ENCODE assay signal across 1 cellular context in genomic region chr1:54199765-54200518, GRCh38.
A peak's percentile ranks its signal among the peaks of the same experiment; 100 is the strongest.
TF ChIP-seq lines count a peak whose summit lies in the region.

A gene with protein sequence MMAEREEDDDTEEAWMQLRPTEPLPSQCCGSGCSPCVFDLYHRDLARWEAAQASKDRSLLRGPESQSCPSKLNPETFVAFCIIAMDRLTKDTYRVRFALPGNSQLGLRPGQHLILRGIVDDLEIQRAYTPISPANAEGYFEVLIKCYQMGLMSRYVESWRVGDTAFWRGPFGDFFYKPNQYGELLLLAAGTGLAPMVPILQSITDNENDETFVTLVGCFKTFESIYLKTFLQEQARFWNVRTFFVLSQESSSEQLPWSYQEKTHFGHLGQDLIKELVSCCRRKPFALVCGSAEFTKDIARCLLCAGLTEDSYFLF (minus strand): TSS chr1:54200030. CDS start chr1:54195616, 4,414 bp downstream.
TSS of gene MRPL37 (plus strand) at chr1:54200167. CDS start at chr1:54200244, 77 bp downstream.

TF ChIP-seq in HepG2, 621 proteins besides CTCF, POLR2A, EP300 and RAD21 (continued from another document and continues in another):
- TF ChIP-seq, protein P1, sequence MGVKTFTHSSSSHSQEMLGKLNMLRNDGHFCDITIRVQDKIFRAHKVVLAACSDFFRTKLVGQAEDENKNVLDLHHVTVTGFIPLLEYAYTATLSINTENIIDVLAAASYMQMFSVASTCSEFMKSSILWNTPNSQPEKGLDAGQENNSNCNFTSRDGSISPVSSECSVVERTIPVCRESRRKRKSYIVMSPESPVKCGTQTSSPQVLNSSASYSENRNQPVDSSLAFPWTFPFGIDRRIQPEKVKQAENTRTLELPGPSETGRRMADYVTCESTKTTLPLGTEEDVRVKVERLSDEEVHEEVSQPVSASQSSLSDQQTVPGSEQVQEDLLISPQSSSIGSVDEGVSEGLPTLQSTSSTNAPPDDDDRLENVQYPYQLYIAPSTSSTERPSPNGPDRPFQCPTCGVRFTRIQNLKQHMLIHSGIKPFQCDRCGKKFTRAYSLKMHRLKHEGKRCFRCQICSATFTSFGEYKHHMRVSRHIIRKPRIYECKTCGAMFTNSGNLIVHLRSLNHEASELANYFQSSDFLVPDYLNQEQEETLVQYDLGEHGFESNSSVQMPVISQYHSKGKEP (CRISPR knock-in tag; IDR thresholded peaks at IDR 0.05), result no peak; the same call in 1 of the 2 replicates
- TF ChIP-seq CENPX (CRISPR knock-in tag; IDR thresholded peaks at IDR 0.05) (no peak), KLF15 (CRISPR knock-in tag; IDR thresholded peaks at IDR 0.05; ENCODE audit: borderline replicate concordance) (no peak), ZNF337 (CRISPR knock-in tag; IDR thresholded peaks at IDR 0.05; ENCODE audit: borderline replicate concordance, low read depth) (no peak), MED13 (CRISPR knock-in tag; IDR thresholded peaks at IDR 0.05) (no peak), ZNF333 (CRISPR knock-in tag; IDR thresholded peaks at IDR 0.05; ENCODE audit: borderline replicate concordance) (peak; percentile 80; the same call in 1 of the 2 replicates), JUND (CRISPR knock-in tag; IDR thresholded peaks at IDR 0.05) (no peak), NFAT5 (CRISPR knock-in tag; IDR thresholded peaks at IDR 0.05) (0 out of 2 replicates have a peak, but pooled peaks have one; percentile 18), ONECUT2 (CRISPR knock-in tag; IDR thresholded peaks at IDR 0.05) (no peak), NCOA1 (CRISPR knock-in tag; IDR thresholded peaks at IDR 0.05) (no peak), ZNF775 (CRISPR knock-in tag; IDR thresholded peaks at IDR 0.05; ENCODE audit: borderline replicate concordance) (no peak), HDAC2 (CRISPR knock-in tag; IDR thresholded peaks at IDR 0.05) (peak; percentile 48; the same call in 1 of the 2 replicates), ZNF552 (CRISPR knock-in tag; IDR thresholded peaks at IDR 0.05; ENCODE audit: borderline replicate concordance) (no peak), ZNF138 (CRISPR knock-in tag; IDR thresholded peaks at IDR 0.05; ENCODE audit: low read depth) (no peak), CBFB (CRISPR knock-in tag; IDR thresholded peaks at IDR 0.05) (no peak; the same call in 1 of the 2 replicates), CCAR2 (optimal IDR thresholded peaks at IDR 0.05; ENCODE audit: low read depth, low read length) (no peak), ZNF343 (CRISPR knock-in tag; IDR thresholded peaks at IDR 0.05) (no peak), CEBPB (IDR thresholded peaks at IDR 0.05; ENCODE audit: borderline replicate concordance, low read depth, low read length) (no peak), PAWR (CRISPR knock-in tag; IDR thresholded peaks at IDR 0.05; ENCODE audit: borderline replicate concordance) (no peak), ZBTB1 (CRISPR knock-in tag; IDR thresholded peaks at IDR 0.05; ENCODE audit: borderline replicate concordance) (no peak), TAF1 (CRISPR knock-in tag; IDR thresholded peaks at IDR 0.05) (peak; percentile 82), ZNF704 (CRISPR knock-in tag; IDR thresholded peaks at IDR 0.05; ENCODE audit: borderline replicate concordance) (no peak), ZNF501 (CRISPR knock-in tag; IDR thresholded peaks at IDR 0.05) (peak; percentile 66), ELK4 (CRISPR knock-in tag; IDR thresholded peaks at IDR 0.05; ENCODE audit: borderline replicate concordance) (no peak), ZNF256 (CRISPR knock-in tag; conservative IDR thresholded peaks at IDR 0.05) (no peak), GMEB2 (CRISPR knock-in tag; IDR thresholded peaks at IDR 0.05; ENCODE audit: low read depth) (no peak), JUN (CRISPR knock-in tag; IDR thresholded peaks at IDR 0.05) (0 out of 2 replicates have a peak, but pooled peaks have one; percentile 17), PAX8 (CRISPR knock-in tag; IDR thresholded peaks at IDR 0.05; ENCODE audit: borderline replicate concordance) (peak; percentile 4; the same call in 1 of the 2 replicates), TBX3 (IDR thresholded peaks at IDR 0.05; ENCODE audit: borderline replicate concordance) (no peak), KMT2B (CRISPR knock-in tag; IDR thresholded peaks at IDR 0.05) (peak; percentile 70), ZBTB42 (CRISPR knock-in tag; IDR thresholded peaks at IDR 0.05) (0 out of 2 replicates have a peak, but pooled peaks have one; percentile 3), PPARG (CRISPR knock-in tag; conservative IDR thresholded peaks at IDR 0.05) (peak; percentile 58; the same call in 1 of the 2 replicates)
- TF ChIP-seq, protein P2, sequence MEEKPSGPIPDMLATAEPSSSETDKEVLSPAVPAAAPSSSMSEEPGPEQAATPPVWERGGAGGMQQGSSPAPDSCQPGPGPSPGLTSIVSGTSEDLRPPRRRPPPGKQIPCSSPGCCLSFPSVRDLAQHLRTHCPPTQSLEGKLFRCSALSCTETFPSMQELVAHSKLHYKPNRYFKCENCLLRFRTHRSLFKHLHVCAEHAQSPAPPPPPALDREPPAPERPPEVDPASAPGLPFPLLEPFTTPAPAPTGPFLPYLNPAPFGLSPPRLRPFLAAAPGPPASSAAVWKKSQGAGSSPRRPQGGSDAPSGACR (CRISPR knock-in tag; IDR thresholded peaks at IDR 0.05), result no peak
- TF ChIP-seq, protein P3, sequence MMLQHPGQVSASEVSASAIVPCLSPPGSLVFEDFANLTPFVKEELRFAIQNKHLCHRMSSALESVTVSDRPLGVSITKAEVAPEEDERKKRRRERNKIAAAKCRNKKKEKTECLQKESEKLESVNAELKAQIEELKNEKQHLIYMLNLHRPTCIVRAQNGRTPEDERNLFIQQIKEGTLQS (CRISPR knock-in tag; IDR thresholded peaks at IDR 0.05), result 0 out of 2 replicates have a peak, but pooled peaks have one; percentile 1
- TF ChIP-seq, protein P4, sequence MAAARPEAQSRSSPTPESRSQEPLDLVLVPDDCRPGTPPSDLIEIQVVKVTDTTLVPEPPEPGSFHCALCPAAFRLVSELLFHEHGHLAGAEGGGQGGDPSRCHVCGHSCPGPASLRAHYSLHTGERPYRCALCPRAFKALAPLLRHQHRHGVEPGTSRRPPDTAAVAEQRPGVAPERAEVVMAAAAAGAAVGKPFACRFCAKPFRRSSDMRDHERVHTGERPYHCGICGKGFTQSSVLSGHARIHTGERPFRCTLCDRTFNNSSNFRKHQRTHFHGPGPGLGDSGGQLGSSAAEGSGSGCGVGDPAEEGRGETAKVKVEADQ (CRISPR knock-in tag; IDR thresholded peaks at IDR 0.05; ENCODE audit: borderline replicate concordance), result no peak
- TF ChIP-seq, protein P5, sequence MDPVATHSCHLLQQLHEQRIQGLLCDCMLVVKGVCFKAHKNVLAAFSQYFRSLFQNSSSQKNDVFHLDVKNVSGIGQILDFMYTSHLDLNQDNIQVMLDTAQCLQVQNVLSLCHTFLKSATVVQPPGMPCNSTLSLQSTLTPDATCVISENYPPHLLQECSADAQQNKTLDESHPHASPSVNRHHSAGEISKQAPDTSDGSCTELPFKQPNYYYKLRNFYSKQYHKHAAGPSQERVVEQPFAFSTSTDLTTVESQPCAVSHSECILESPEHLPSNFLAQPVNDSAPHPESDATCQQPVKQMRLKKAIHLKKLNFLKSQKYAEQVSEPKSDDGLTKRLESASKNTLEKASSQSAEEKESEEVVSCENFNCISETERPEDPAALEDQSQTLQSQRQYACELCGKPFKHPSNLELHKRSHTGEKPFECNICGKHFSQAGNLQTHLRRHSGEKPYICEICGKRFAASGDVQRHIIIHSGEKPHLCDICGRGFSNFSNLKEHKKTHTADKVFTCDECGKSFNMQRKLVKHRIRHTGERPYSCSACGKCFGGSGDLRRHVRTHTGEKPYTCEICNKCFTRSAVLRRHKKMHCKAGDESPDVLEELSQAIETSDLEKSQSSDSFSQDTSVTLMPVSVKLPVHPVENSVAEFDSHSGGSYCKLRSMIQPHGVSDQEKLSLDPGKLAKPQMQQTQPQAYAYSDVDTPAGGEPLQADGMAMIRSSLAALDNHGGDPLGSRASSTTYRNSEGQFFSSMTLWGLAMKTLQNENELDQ (CRISPR knock-in tag; IDR thresholded peaks at IDR 0.05; ENCODE audit: borderline replicate concordance), result no peak
- TF ChIP-seq, protein P6, sequence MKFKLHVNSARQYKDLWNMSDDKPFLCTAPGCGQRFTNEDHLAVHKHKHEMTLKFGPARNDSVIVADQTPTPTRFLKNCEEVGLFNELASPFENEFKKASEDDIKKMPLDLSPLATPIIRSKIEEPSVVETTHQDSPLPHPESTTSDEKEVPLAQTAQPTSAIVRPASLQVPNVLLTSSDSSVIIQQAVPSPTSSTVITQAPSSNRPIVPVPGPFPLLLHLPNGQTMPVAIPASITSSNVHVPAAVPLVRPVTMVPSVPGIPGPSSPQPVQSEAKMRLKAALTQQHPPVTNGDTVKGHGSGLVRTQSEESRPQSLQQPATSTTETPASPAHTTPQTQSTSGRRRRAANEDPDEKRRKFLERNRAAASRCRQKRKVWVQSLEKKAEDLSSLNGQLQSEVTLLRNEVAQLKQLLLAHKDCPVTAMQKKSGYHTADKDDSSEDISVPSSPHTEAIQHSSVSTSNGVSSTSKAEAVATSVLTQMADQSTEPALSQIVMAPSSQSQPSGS (CRISPR knock-in tag; IDR thresholded peaks at IDR 0.05), result no peak
- TF ChIP-seq, protein P7, sequence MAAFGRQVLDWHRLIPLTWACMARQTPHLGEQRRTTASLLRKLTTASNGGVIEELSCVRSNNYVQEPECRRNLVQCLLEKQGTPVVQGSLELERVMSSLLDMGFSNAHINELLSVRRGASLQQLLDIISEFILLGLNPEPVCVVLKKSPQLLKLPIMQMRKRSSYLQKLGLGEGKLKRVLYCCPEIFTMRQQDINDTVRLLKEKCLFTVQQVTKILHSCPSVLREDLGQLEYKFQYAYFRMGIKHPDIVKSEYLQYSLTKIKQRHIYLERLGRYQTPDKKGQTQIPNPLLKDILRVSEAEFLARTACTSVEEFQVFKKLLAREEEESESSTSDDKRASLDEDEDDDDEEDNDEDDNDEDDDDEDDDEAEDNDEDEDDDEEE (CRISPR knock-in tag; IDR thresholded peaks at IDR 0.05), result peak; percentile 79; the same call in 1 of the 2 replicates
- TF ChIP-seq, protein P8, sequence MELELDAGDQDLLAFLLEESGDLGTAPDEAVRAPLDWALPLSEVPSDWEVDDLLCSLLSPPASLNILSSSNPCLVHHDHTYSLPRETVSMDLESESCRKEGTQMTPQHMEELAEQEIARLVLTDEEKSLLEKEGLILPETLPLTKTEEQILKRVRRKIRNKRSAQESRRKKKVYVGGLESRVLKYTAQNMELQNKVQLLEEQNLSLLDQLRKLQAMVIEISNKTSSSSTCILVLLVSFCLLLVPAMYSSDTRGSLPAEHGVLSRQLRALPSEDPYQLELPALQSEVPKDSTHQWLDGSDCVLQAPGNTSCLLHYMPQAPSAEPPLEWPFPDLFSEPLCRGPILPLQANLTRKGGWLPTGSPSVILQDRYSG (CRISPR knock-in tag; IDR thresholded peaks at IDR 0.05), result 0 out of 2 replicates have a peak, but pooled peaks have one; percentile 59
